1 cellular context compared by ENCODE assay signal in genomic region chr17:57255776-57256681, GRCh38.
A peak's percentile ranks its signal among the peaks of the same experiment; 100 is the strongest.
TF ChIP-seq lines count a peak whose summit lies in the region.

TSS of gene MSI2 (plus strand) at chr17:57256523. CDS start at chr17:57256743, 220 bp downstream.

TF ChIP-seq in GM12878, 131 proteins besides CTCF, POLR2A, EP300 and RAD21 (continued from another document and continues in another):
- TF ChIP-seq NFXL1 (IDR thresholded peaks at IDR 0.05; ENCODE audit: borderline replicate concordance) (0 out of 2 replicates have a peak, but pooled peaks have one; percentile 24), HCFC1 (IDR thresholded peaks at IDR 0.05; ENCODE audit: low read length) (no peak), MYC (IDR thresholded peaks at IDR 0.05; ENCODE audit: insufficient read depth, insufficient read length, insufficient replicate concordance, low read length, severe bottlenecking) (no peak), CHD1 (IDR thresholded peaks at IDR 0.05; ENCODE audit: low read depth, low read length) (no peak), BCL3 (IDR thresholded peaks at IDR 0.05; ENCODE audit: borderline replicate concordance, insufficient read depth, low read depth, low read length, poor library complexity, severe bottlenecking) (no peak), GABPA (IDR thresholded peaks at IDR 0.05; ENCODE audit: low read depth) (no peak), ZNF687 (IDR thresholded peaks at IDR 0.05) (peak; percentile 57; the same call in 1 of the 2 replicates), NR2F1 (conservative IDR thresholded peaks at IDR 0.05) (no peak), ZBTB4 (CRISPR knock-in tag; IDR thresholded peaks at IDR 0.05) (no peak), PAX8 (IDR thresholded peaks at IDR 0.05) (no peak), ZNF24 (IDR thresholded peaks at IDR 0.05) (0 out of 2 replicates have a peak, but pooled peaks have one; percentile 17), USF1 (IDR thresholded peaks at IDR 0.05; ENCODE audit: borderline replicate concordance, extremely low read length, insufficient read depth, low read depth, low read length) (peak; percentile 42), CREM (IDR thresholded peaks at IDR 0.05; ENCODE audit: low read depth) (peak; percentile 89), EED (IDR thresholded peaks at IDR 0.05; ENCODE audit: low read depth) (no peak; the same call in 1 of the 2 replicates), HDAC6 (IDR thresholded peaks at IDR 0.05; ENCODE audit: unreplicated experiment) (no peak), ATF2 (IDR thresholded peaks at IDR 0.05; ENCODE audit: low read length) (no peak), PKNOX1 (IDR thresholded peaks at IDR 0.05) (no peak), ZBTB40 (IDR thresholded peaks at IDR 0.05; ENCODE audit: borderline replicate concordance) (0 out of 2 replicates have a peak, but pooled peaks have one; percentile 16), HSF1 (IDR thresholded peaks at IDR 0.05; ENCODE audit: low read depth, low read length) (no peak), MLLT1 (IDR thresholded peaks at IDR 0.05) (peak; percentile 27; the same call in 1 of the 2 replicates), ASH2L (IDR thresholded peaks at IDR 0.05; ENCODE audit: borderline replicate concordance, low read depth) (no peak), ZNF384 (IDR thresholded peaks at IDR 0.05; ENCODE audit: borderline replicate concordance, low read depth, low read length) (no peak), HDAC2 (IDR thresholded peaks at IDR 0.05) (no peak), MEF2B (IDR thresholded peaks at IDR 0.05; ENCODE audit: partially characterized antibody, poor library complexity, severe bottlenecking) (peak; percentile 17), ZNF274 (IDR thresholded peaks at IDR 0.05; ENCODE audit: insufficient read depth, insufficient read length) (no peak), PAX5 (IDR thresholded peaks at IDR 0.05; ENCODE audit: borderline replicate concordance, low read depth, low read length) (no peak), SREBF1 (IDR thresholded peaks at IDR 0.05; ENCODE audit: low read length) (no peak), TCF7 (IDR thresholded peaks at IDR 0.05; ENCODE audit: borderline replicate concordance) (no peak), POLR2AphosphoS2 (IDR thresholded peaks at IDR 0.05; ENCODE audit: low read depth, low read length) (no peak), ZNF207 (IDR thresholded peaks at IDR 0.05; ENCODE audit: borderline replicate concordance) (no peak), RAD51 (IDR thresholded peaks at IDR 0.05) (no peak), MYB (IDR thresholded peaks at IDR 0.05; ENCODE audit: borderline replicate concordance, low read depth, low read length) (no peak), ATF3 (IDR thresholded peaks at IDR 0.05; ENCODE audit: borderline replicate concordance, extremely low read depth, low read depth, low read length) (no peak), TAF1 (IDR thresholded peaks at IDR 0.05; ENCODE audit: borderline replicate concordance, low read depth, low read length) (no peak), LARP7 (IDR thresholded peaks at IDR 0.05) (no peak), RUNX3 (IDR thresholded peaks at IDR 0.05; ENCODE audit: low read length) (no peak), CREB1 (IDR thresholded peaks at IDR 0.05; ENCODE audit: low read depth) (peak; percentile 94), SMAD5 (IDR thresholded peaks at IDR 0.05; ENCODE audit: low read depth) (no peak)
